22 cellular contexts compared by ENCODE assay signal in the genomic region with DNA sequence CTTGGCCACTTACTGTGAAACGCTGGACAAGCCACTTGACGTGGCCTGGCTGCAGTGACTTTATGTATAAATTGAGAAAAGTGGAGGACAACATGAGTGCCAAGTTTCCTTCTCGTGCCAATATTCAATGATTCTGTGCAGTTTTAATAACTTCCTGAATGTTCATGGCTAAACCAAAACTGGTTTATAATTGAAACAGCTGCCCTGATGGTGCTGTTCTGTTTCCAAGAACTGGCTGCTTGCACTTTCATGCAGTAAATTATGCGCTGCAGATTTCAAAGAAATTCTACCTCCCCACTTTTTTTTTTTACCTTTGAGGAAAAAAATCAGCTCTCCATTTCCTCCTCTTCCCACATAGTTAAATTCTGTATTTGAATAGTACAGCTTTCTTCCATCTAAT.
DNase-seq lines count a peak whose midpoint lies in the region; ATAC-seq and TF ChIP-seq lines count a peak whose summit lies in the region.
"Had no signal": no experiment of that assay in that cellular context is flagged by ENCODE, and none has a peak within 500 bp of the region (broad histone marks: within the 10 kb centered on the region; RNA-seq: fewer than 3 reads in every experiment).

No MANE protein-coding gene starts in this region.

- H3K27ac ChIP-seq in CD4-positive, CD25-positive, alpha-beta regulatory T cell (ENCODE audit: insufficient read depth, low read length, poor library complexity, severe bottlenecking): no peak overlapping the region
- H3K27ac ChIP-seq in CD8-positive, alpha-beta memory T cell (ENCODE audit: low read depth, low read length): no peak overlapping the region
- H3K27ac ChIP-seq: gastroesophageal sphincter, GM23248, lower lobe of right lung, neutrophil, Peyer's patch, upper lobe of left lung had no signal

- H3K4me1 Mint-ChIP-seq in CD4-positive, CD25-positive, alpha-beta regulatory T cell: peaks cover 16 to 50% (median 37%) of the 10 kb centered on the region in 4 donors
- peaks cover 23 to 50% (median 43%) of the 10 kb centered on the region in 3 donors for H3K4me1 Mint-ChIP-seq in CD8-positive, alpha-beta memory T cell
- H3K4me1 Mint-ChIP-seq in activated naive CD8-positive, alpha-beta T cell (ENCODE audit: low read depth): peaks cover 57% of the 10 kb centered on the region
- no peaks in the 10 kb centered on the region for H3K4me1 Mint-ChIP-seq in progenitor cell of endocrine pancreas (ENCODE audit: low read depth)

- POLR2A ChIA-PET in CD8-positive, alpha-beta memory T cell (lab: Charles Lee): no interaction called here

- ATAC-seq in CD4-positive, CD25-positive, alpha-beta regulatory T cell (ENCODE audit: low read depth in 2 of 2): peak in 1 of 2 donors; percentile 58
- ATAC-seq in GM19328 (IDR thresholded peaks at IDR 0.05; ENCODE audit: unreplicated experiment): no peak
- ATAC-seq: esophagus mucosa, gastroesophageal sphincter, lower lobe of right lung had no signal

- peak in 1 of 3 donors; percentile 74 for DNase-seq in CD4-positive, CD25-positive, alpha-beta regulatory T cell
- no peak for DNase-seq in CD8-positive, alpha-beta memory T cell
- DNase-seq in NCI-H2171 treated with DMSO at 0.1 percent for 48 hours (lab: John Stamatoyannopoulos, UW) (peak; percentile 17), NCI-H345 treated with DMSO at 0.1 percent for 48 hours (lab: John Stamatoyannopoulos, UW; ENCODE audit: unreplicated experiment) (no peak), progenitor cell of endocrine pancreas (ENCODE audit: low spot score, unreplicated experiment) (no peak), glomerular visceral epithelial cell (ENCODE audit: extremely low spot score) (no peak)
- DNase-seq: activated naive CD4-positive, alpha-beta T cell treated with Interleukin-2 at 50 U/mL for 16 hours; DMS79 treated with DMSO at 0.1 percent for 48 hours; effector CD4-positive, alpha-beta T cell; GM23248; lower lobe of right lung; NCI-H1694 treated with DMSO at 0.1 percent for 48 hours; NCI-H345; Peyer's patch; stimulated activated CD4-positive, alpha-beta T cell treated with anti-CD3 and anti-CD28 coated beads, Interleukin-2, amount 100 ng/mL, for 24 hours; upper lobe of left lung had no signal

- peak overlapping the region; percentile 52 for H3K4me3 ChIP-seq in CD4-positive, CD25-positive, alpha-beta regulatory T cell (ENCODE audit: low read depth, low read length)
- H3K4me3 ChIP-seq in CD8-positive, alpha-beta memory T cell (ENCODE audit: low read length): no peak overlapping the region
- H3K4me3 ChIP-seq: gastroesophageal sphincter, GM23248, lower lobe of right lung, Peyer's patch, skin epidermis, upper lobe of left lung had no signal

- H3K4me3 Mint-ChIP-seq in CD4-positive, CD25-positive, alpha-beta regulatory T cell: peak overlapping the region; percentile 2 to 57 (median 50)
- peak overlapping the region in 5 of 7 donors; percentile 8 to 52 (median 41) for H3K4me3 Mint-ChIP-seq in CD8-positive, alpha-beta memory T cell
- peak overlapping the region; percentile 27 for H3K4me3 Mint-ChIP-seq in activated naive CD8-positive, alpha-beta T cell
- H3K4me3 Mint-ChIP-seq in progenitor cell of endocrine pancreas (ENCODE audit: low read depth): no peak overlapping the region

- H3K4me1 ChIP-seq in CD4-positive, CD25-positive, alpha-beta regulatory T cell (ENCODE audit: control insufficient read depth, insufficient read depth, low read length, poor library complexity, severe bottlenecking): peaks cover 25% of the 10 kb centered on the region
- H3K4me1 ChIP-seq in CD8-positive, alpha-beta memory T cell (ENCODE audit: insufficient read depth, low read length): peaks cover 27% of the 10 kb centered on the region
- H3K4me1 ChIP-seq: gastroesophageal sphincter, lower lobe of right lung, Peyer's patch, upper lobe of left lung had no signal

- H3K9me3 ChIP-seq in CD4-positive, CD25-positive, alpha-beta regulatory T cell (ENCODE audit: control insufficient read depth in 2 of 2, low read length in 2 of 2): no peaks in the 10 kb centered on the region
- H3K9me3 ChIP-seq in CD8-positive, alpha-beta memory T cell (ENCODE audit: low read length): no peaks in the 10 kb centered on the region
- H3K9me3 ChIP-seq: gastroesophageal sphincter, lower lobe of right lung, neutrophil, Peyer's patch, upper lobe of left lung had no signal

- H3K36me3 Mint-ChIP-seq in CD4-positive, CD25-positive, alpha-beta regulatory T cell: no peaks in the 10 kb centered on the region
- H3K36me3 Mint-ChIP-seq in CD8-positive, alpha-beta memory T cell: peaks cover 0 to under 1% (median 0%) of the 10 kb centered on the region in 3 donors
- H3K36me3 Mint-ChIP-seq in activated naive CD8-positive, alpha-beta T cell: no peaks in the 10 kb centered on the region
- no peaks in the 10 kb centered on the region for H3K36me3 Mint-ChIP-seq in progenitor cell of endocrine pancreas (ENCODE audit: insufficient read depth)

- H3K27me3 ChIP-seq in CD4-positive, CD25-positive, alpha-beta regulatory T cell (ENCODE audit: control insufficient read depth, insufficient read depth, low read length): no peaks in the 10 kb centered on the region
- H3K27me3 ChIP-seq in CD8-positive, alpha-beta memory T cell (ENCODE audit: insufficient read depth, low read length, poor library complexity, severe bottlenecking): no peaks in the 10 kb centered on the region
- H3K27me3 ChIP-seq: gastroesophageal sphincter, neutrophil, Peyer's patch, upper lobe of left lung had no signal

- H3K27ac Mint-ChIP-seq in CD4-positive, CD25-positive, alpha-beta regulatory T cell: peak overlapping the region in 2 of 3 donors; percentile 31 to 78
- peak overlapping the region in 5 of 8 donors; percentile 24 to 66 (median 56) for H3K27ac Mint-ChIP-seq in CD8-positive, alpha-beta memory T cell
- peak overlapping the region; percentile 75 for H3K27ac Mint-ChIP-seq in activated naive CD8-positive, alpha-beta T cell
- no peak overlapping the region for H3K27ac Mint-ChIP-seq in progenitor cell of endocrine pancreas

- no peaks in the 10 kb centered on the region for H3K36me3 ChIP-seq in CD4-positive, CD25-positive, alpha-beta regulatory T cell (ENCODE audit: control insufficient read depth, insufficient read depth, low read length)
- no peaks in the 10 kb centered on the region for H3K36me3 ChIP-seq in CD8-positive, alpha-beta memory T cell (ENCODE audit: insufficient read depth, low read length)
- H3K36me3 ChIP-seq: gastroesophageal sphincter, lower lobe of right lung, neutrophil, Peyer's patch, upper lobe of left lung had no signal

- peaks cover 0 to 2% (median 0%) of the 10 kb centered on the region in 7 donors for H3K9me3 Mint-ChIP-seq in CD4-positive, CD25-positive, alpha-beta regulatory T cell
- peaks cover 0 to 3% (median 0%) of the 10 kb centered on the region in 5 donors for H3K9me3 Mint-ChIP-seq in CD8-positive, alpha-beta memory T cell
- no peaks in the 10 kb centered on the region for H3K9me3 Mint-ChIP-seq in activated naive CD8-positive, alpha-beta T cell (ENCODE audit: low read depth)
- H3K9me3 Mint-ChIP-seq in progenitor cell of endocrine pancreas (ENCODE audit: low read depth): peaks cover 26% of the 10 kb centered on the region

- CTCF ChIA-PET in CD8-positive, alpha-beta memory T cell (lab: Charles Lee): interaction anchor here (1.5 kb wide), 1 partner anchor 815 kb away, joined by 3 read pairs; no protein-coding TSS in a partner anchor

- H3K27me3 Mint-ChIP-seq in CD4-positive, CD25-positive, alpha-beta regulatory T cell: no peaks in the 10 kb centered on the region
- H3K27me3 Mint-ChIP-seq in CD8-positive, alpha-beta memory T cell: peaks cover 0 to 3% of the 10 kb centered on the region in 2 donors
- H3K27me3 Mint-ChIP-seq in activated naive CD8-positive, alpha-beta T cell: no peaks in the 10 kb centered on the region
- no peaks in the 10 kb centered on the region for H3K27me3 Mint-ChIP-seq in progenitor cell of endocrine pancreas

- no peak for TF ChIP-seq CTCF in progenitor cell of endocrine pancreas (IDR thresholded peaks at IDR 0.05; ENCODE audit: unreplicated experiment)
